ENCODE assay signal across 30 cellular contexts in genomic region chr6:11734861-11735652, GRCh38. TPM values are rescaled to one million over a fixed set of nuclear protein-coding genes. Genes with fewer than 3 reads are reported as not detected.
DNase-seq lines count a peak whose midpoint lies in the region; FAIRE-seq and TF ChIP-seq lines count a peak whose summit lies in the region.
"Had no signal": no experiment of that assay in that cellular context is flagged by ENCODE, and none has a peak within 500 bp of the region (broad histone marks: within the 10 kb centered on the region; RNA-seq: fewer than 3 reads in every experiment).

No MANE protein-coding gene starts in this region.

- H3K9me3 ChIP-seq in thyroid gland: no peaks in the 10 kb centered on the region
- H3K9me3 ChIP-seq: Caco-2, esophagus muscularis mucosa, gastrocnemius medialis, upper lobe of right lung had no signal

- H3K27me3 ChIP-seq in kidney epithelial cell (ENCODE audit: control insufficient read depth, insufficient read depth, low read length) (no peaks in the 10 kb centered on the region), thyroid gland (no peaks in the 10 kb centered on the region)
- H3K27me3 ChIP-seq: esophagus muscularis mucosa, gastrocnemius medialis, upper lobe of right lung had no signal

- H3K27ac ChIP-seq in VCaP (peak overlapping the region; percentile 80), thyroid gland (peak overlapping the region in 1 of 3 donors; percentile 19)
- H3K27ac ChIP-seq: esophagus muscularis mucosa, gastrocnemius medialis, GM23248, RWPE1, upper lobe of right lung had no signal

- DNase-seq in GM12865 (ENCODE audit: low read depth): peak; percentile 71
- DNase-seq in NAMALWA (ENCODE audit: low spot score): peak; percentile 43
- DNase-seq in kidney epithelial cell (ENCODE audit: low read depth): peak; percentile 72
- DNase-seq in foreskin fibroblast: no peak
- DNase-seq in thyroid gland: no peak
- DNase-seq in SK-N-DZ (ENCODE audit: low spot score): no peak
- no peak for DNase-seq in GM12892 (ENCODE audit: insufficient read length)
- DNase-seq: activated CD4-positive, alpha-beta memory T cell treated with anti-CD3 and anti-CD28 coated beads for 36 hours; activated CD4-positive, CD25-positive, alpha-beta regulatory T cell treated with anti-CD3 and anti-CD28 coated beads, Interleukin-2, amount 50 U/mL, for 72 hours; activated T-cell treated with anti-CD3 and anti-CD28 coated beads, Interleukin-2, amount 50 U/mL, for 72 hours; C1 segment of cervical spinal cord; Caco-2; DMS53; effector memory CD8-positive, alpha-beta T cell; gastrocnemius medialis; GM23248; HFFc6; naive thymus-derived CD8-positive, alpha-beta T cell; NCI-H1436 treated with DMSO at 0.1 percent for 48 hours; NCI-H2081 treated with DMSO at 0.1 percent for 48 hours; NCI-H226; NCI-H748 treated with DMSO at 0.1 percent for 48 hours; occipital lobe; stimulated activated CD4-positive, alpha-beta T cell treated with anti-CD3 and anti-CD28 coated beads, Interleukin-15, amount 100 ng/mL, for 24 hours; upper lobe of right lung had no signal

- TF ChIP-seq CTCF in GM12865 (IDR thresholded peaks at IDR 0.05; ENCODE audit: insufficient read depth, low read depth, low read length, missing control alignments): no peak
- no peak for TF ChIP-seq CTCF in VCaP (conservative IDR thresholded peaks at IDR 0.05)
- TF ChIP-seq CTCF in kidney epithelial cell (IDR thresholded peaks at IDR 0.05; ENCODE audit: insufficient read depth, low read length, poor library complexity, severe bottlenecking): no peak
- no peak for TF ChIP-seq CTCF in foreskin fibroblast (IDR thresholded peaks at IDR 0.05; ENCODE audit: low read depth, low read length)
- TF ChIP-seq CTCF in thyroid gland (IDR thresholded peaks at IDR 0.05): no peak

- TF ChIP-seq POLR2A in thyroid gland (IDR thresholded peaks at IDR 0.05) (no peak), GM12892 (IDR thresholded peaks at IDR 0.05; ENCODE audit: low read depth, low read length) (no peak)

- H3K4me1 ChIP-seq in thyroid gland: peaks cover 11 to 43% of the 10 kb centered on the region in 2 donors

- H3K36me3 ChIP-seq in kidney epithelial cell (ENCODE audit: control insufficient read depth, insufficient read depth, low read length): no peaks in the 10 kb centered on the region
- no peaks in the 10 kb centered on the region for H3K36me3 ChIP-seq in thyroid gland
- H3K36me3 ChIP-seq: esophagus muscularis mucosa, gastrocnemius medialis, upper lobe of right lung had no signal

- no peak for FAIRE-seq in GM12892 (lab: Jason Lieb, UNC)

- intact Hi-C loops in thyroid gland (cut with DNase I): no loop called here

- WGBS in thyroid gland, 2 donors: 68 to 72% methylated on average over 7 of the region's 7 CpGs

- no peak overlapping the region for H3K4me3 ChIP-seq in GM12865 (ENCODE audit: low read depth, low read length)
- H3K4me3 ChIP-seq in kidney epithelial cell (ENCODE audit: low read depth, low read length): no peak overlapping the region
- no peak overlapping the region for H3K4me3 ChIP-seq in foreskin fibroblast (ENCODE audit: low read depth in 1 of 2, low read length in 2 of 2)
- no peak overlapping the region for H3K4me3 ChIP-seq in thyroid gland (replicated peaks in 1 of 3)
- H3K4me3 ChIP-seq: esophagus muscularis mucosa, gastrocnemius medialis, GM23248, lung, upper lobe of right lung had no signal

RNA-seq across cellular contexts. Expression of gene ADTRP, which starts 43.5 kb away (rescaled TPM):
- 1.5 and 4.6 TPM in 2 replicates for total RNA-seq in kidney epithelial cell
- total RNA-seq in thyroid gland: 1 to 10 TPM in 1 of 4 donors, under 1 TPM in 1, not detected in 2; 0.40 to 3.5 TPM
- not detected in 2 replicates for polyA plus RNA-seq in SK-N-DZ (2014; cell fraction: cytosol; rRNA removed)
- not detected in 2 replicates for polyA plus RNA-seq in SK-N-DZ (2014; cell fraction: nucleus; rRNA removed)
- 12.7 TPM for polyA plus RNA-seq in GM12892 (2012; ENCODE audit: missing spikeins)
- total RNA-seq: SK-MEL-5 had no signal

Comparison
In these comparisons a context has a peak if more than half of its experiments do, and no peak if none do; other contexts are left out.
1. DNase-seq: peak in GM12865 (single experiment), NAMALWA (single experiment) and kidney epithelial cell (single experiment); none in foreskin fibroblast (0 of 2), thyroid gland (0 of 2), SK-N-DZ (single experiment) and GM12892 (single experiment).